In genomic region chr6:119126140-119126539, GRCh38 we compare ENCODE assay signal across 27 cellular contexts.
"Had no signal": no experiment of that assay in that cellular context is flagged by ENCODE, and none has a peak within 500 bp of the region (broad histone marks: within the 10 kb centered on the region; RNA-seq: fewer than 3 reads in every experiment).

No MANE protein-coding gene starts in this region.

- H3K27me3 ChIP-seq: heart right ventricle, hepatocyte, neural progenitor cell, ovary, right atrium auricular region, transverse colon, upper lobe of right lung had no signal

- H3K9ac ChIP-seq: neural progenitor cell had no signal

- H3K27me3 Mint-ChIP-seq: progenitor cell of endocrine pancreas had no signal

- DNase-seq: heart right ventricle; islet precursor cell; left ventricle myocardium inferior; mesendoderm; naive B cell; natural killer cell; nephron progenitor cell; ovary; stimulated activated CD4-positive, alpha-beta T cell treated with anti-CD3 and anti-CD28 coated beads, Interleukin-12 subunit alpha, Interleukin-12 subunit beta, amount 100 ng/mL, for 4 hours; stimulated activated CD4-positive, alpha-beta T cell treated with anti-CD3 and anti-CD28 coated beads, Interleukin-15, amount 100 ng/mL, for 24 hours; stimulated activated CD4-positive, alpha-beta T cell treated with anti-CD3 and anti-CD28 coated beads, Interleukin-2, amount 100 ng/mL, for 24 hours; stimulated activated CD4-positive, alpha-beta T cell treated with anti-CD3 and anti-CD28 coated beads, Interleukin-4, amount 100 ng/mL, for 1 hour; stimulated activated naive CD4-positive, alpha-beta T cell treated with Interleukin-2 at 50 U/mL for 16 hours; stimulated activated naive CD8-positive, alpha-beta T cell treated with anti-CD3 and anti-CD28 coated beads, Interleukin-15, amount 100 ng/mL, for 72 hours; substantia nigra; transverse colon; upper lobe of right lung had no signal

- H3K4me3 Mint-ChIP-seq: mesothelial cell of epicardium; naive B cell; natural killer cell; nephron progenitor cell; neural progenitor cell; stimulated activated memory B cell treated with anti-CD40 and anti-IgM and Interleukin-4, amounts not matched to agents 10 μg/mL and 1 μg/mL and 100 μg/mL, for 72 hours; stimulated activated naive CD8-positive, alpha-beta T cell treated with anti-CD3 and anti-CD28 coated beads, Interleukin-15, amount 100 ng/mL, for 72 hours had no signal

- H3K79me2 ChIP-seq: hepatocyte had no signal

- H3K4me1 Mint-ChIP-seq: naive B cell had no signal

- FAIRE-seq: urothelium cell line had no signal

- H3K9me3 ChIP-seq: left ventricle myocardium inferior, ovary, right atrium auricular region, transverse colon, upper lobe of right lung had no signal

- ATAC-seq: heart right ventricle; natural killer cell; sciatic nerve; stimulated activated memory B cell treated with anti-CD40 and anti-IgM and Interleukin-4, amounts not matched to agents 10 μg/mL and 1 μg/mL and 100 μg/mL, for 72 hours; stimulated activated naive CD8-positive, alpha-beta T cell treated with anti-CD3 and anti-CD28 coated beads, Interleukin-15, amount 100 ng/mL, for 72 hours; upper lobe of right lung had no signal

- H3K4me1 ChIP-seq: neural progenitor cell, right atrium auricular region had no signal

- H3K4me2 ChIP-seq: hepatocyte, neural progenitor cell had no signal

- H3K27ac ChIP-seq: heart right ventricle, hepatocyte, left ventricle myocardium inferior, neural progenitor cell, ovary, right atrium auricular region, skin epidermis, transverse colon, upper lobe of right lung had no signal

- H3K27ac Mint-ChIP-seq: mesothelial cell of epicardium; naive B cell; natural killer cell; nephron progenitor cell; neural progenitor cell; progenitor cell of endocrine pancreas; stimulated activated memory B cell treated with anti-CD40 and anti-IgM and Interleukin-4, amounts not matched to agents 10 μg/mL and 1 μg/mL and 100 μg/mL, for 72 hours had no signal

- H3K9me3 Mint-ChIP-seq: mesothelial cell of epicardium; natural killer cell; stimulated activated memory B cell treated with anti-CD40 and anti-IgM and Interleukin-4, amounts not matched to agents 10 μg/mL and 1 μg/mL and 100 μg/mL, for 72 hours; stimulated activated naive CD8-positive, alpha-beta T cell treated with anti-CD3 and anti-CD28 coated beads, Interleukin-15, amount 100 ng/mL, for 72 hours had no signal

- H3K36me3 ChIP-seq: heart right ventricle, left ventricle myocardium inferior, neural progenitor cell, ovary, right atrium auricular region, transverse colon, upper lobe of right lung had no signal

- H2AFZ ChIP-seq: hepatocyte, neural progenitor cell had no signal

- H3K36me3 Mint-ChIP-seq: mesothelial cell of epicardium; naive B cell; natural killer cell; neural progenitor cell; stimulated activated memory B cell treated with anti-CD40 and anti-IgM and Interleukin-4, amounts not matched to agents 10 μg/mL and 1 μg/mL and 100 μg/mL, for 72 hours had no signal

- H3K4me3 ChIP-seq: heart right ventricle, hepatocyte, left ventricle myocardium inferior, lung, neural progenitor cell, ovary, right atrium auricular region, skin epidermis, transverse colon, upper lobe of right lung had no signal
